In the genomic region with DNA sequence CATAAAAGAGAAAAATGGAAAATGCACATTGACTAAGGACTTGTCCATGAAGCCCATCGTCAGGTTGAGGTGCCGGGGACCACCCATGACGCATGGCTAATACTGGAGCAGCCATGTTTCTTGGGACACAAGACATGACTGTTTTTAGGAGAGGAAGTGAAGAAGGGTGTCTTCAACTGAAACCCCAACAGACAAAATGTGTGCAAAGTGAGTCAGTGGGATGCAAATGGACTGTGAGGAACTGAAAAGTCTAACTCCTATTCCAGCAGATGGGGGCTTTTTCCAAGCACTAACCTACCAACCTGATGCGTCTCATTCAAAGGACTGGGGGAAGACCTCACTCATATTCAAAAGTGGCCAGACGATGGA, we compare ENCODE assay signal across 9 cellular contexts.
DNase-seq lines count a peak whose midpoint lies in the region; ATAC-seq and TF ChIP-seq lines count a peak whose summit lies in the region.
"Had no signal": no experiment of that assay in that cellular context is flagged by ENCODE, and none has a peak within 500 bp of the region (broad histone marks: within the 10 kb centered on the region; RNA-seq: fewer than 3 reads in every experiment).

No MANE protein-coding gene starts in this region.

- no peaks in the 10 kb centered on the region for H3K27me3 ChIP-seq in HL-60 (ENCODE audit: insufficient read depth, poor library complexity, severe bottlenecking)
- H3K27me3 ChIP-seq in endodermal cell (ENCODE audit: control insufficient read depth, insufficient read depth, low read length, poor library complexity, severe bottlenecking), result no peaks in the 10 kb centered on the region

- no peak overlapping the region for H3K4me3 ChIP-seq in HL-60 (replicated peaks; ENCODE audit: insufficient read depth, low read length)
- H3K4me3 ChIP-seq in endodermal cell (ENCODE audit: low read length), result no peak overlapping the region

- peaks cover 3% of the 10 kb centered on the region for H3K4me1 ChIP-seq in endodermal cell (ENCODE audit: control insufficient read depth, insufficient read depth, low read length)

- H3K9me3 Mint-ChIP-seq in immature natural killer cell (no peaks in the 10 kb centered on the region), endodermal cell (no peaks in the 10 kb centered on the region)

- no peaks in the 10 kb centered on the region for H3K9me3 ChIP-seq in endodermal cell (ENCODE audit: control insufficient read depth, low read length)

- WGBS in endodermal cell (ENCODE audit: insufficient coverage in 1 of 2, insufficient read length in 1 of 2), 2 experiments, result 97 to 99% methylated on average over 5 of the region's 5 CpGs

- peak; percentile 70 for ATAC-seq in GM18511 (IDR thresholded peaks at IDR 0.05; ENCODE audit: unreplicated experiment)
- peak; percentile 58 for ATAC-seq in GM21515 (IDR thresholded peaks at IDR 0.05; ENCODE audit: unreplicated experiment)

- no peak overlapping the region for H3K9ac ChIP-seq in endodermal cell (ENCODE audit: extremely low read depth, low read length, poor library complexity, severe bottlenecking)

- H3K4me1 Mint-ChIP-seq in immature natural killer cell (peaks cover 26 to 27% of the 10 kb centered on the region in 2 donors), endodermal cell (peaks cover 16% of the 10 kb centered on the region)

- H3K27me3 Mint-ChIP-seq in immature natural killer cell (ENCODE audit: low read depth in 3 of 3) (peaks cover 0 to 2% (median 2%) of the 10 kb centered on the region in 3 donors), endodermal cell (ENCODE audit: insufficient read depth) (peaks cover 13% of the 10 kb centered on the region)

- H3K27ac Mint-ChIP-seq in immature natural killer cell (peak overlapping the region; percentile 75 to 97 (median 90)), endodermal cell (no peak overlapping the region)

- H3K27ac ChIP-seq in HL-60 (replicated peaks) (peak overlapping the region; percentile 30), endodermal cell (ENCODE audit: low read depth, low read length) (no peak overlapping the region)

- H3K4me3 Mint-ChIP-seq in immature natural killer cell (peak overlapping the region; percentile 43 to 82 (median 64)), endodermal cell (no peak overlapping the region)

- TF ChIP-seq CTCF in HL-60 (IDR thresholded peaks at IDR 0.05; ENCODE audit: insufficient read depth, low read length) (no peak), endodermal cell (conservative IDR thresholded peaks at IDR 0.05) (no peak)

- H3K36me3 Mint-ChIP-seq in immature natural killer cell (no peaks in the 10 kb centered on the region), endodermal cell (ENCODE audit: low read depth) (no peaks in the 10 kb centered on the region)

- peak in 1 of 2 experiments; percentile 29 for DNase-seq in HL-60 (ENCODE audit: low read depth in 1 of 2, low spot score in 1 of 2)
- DNase-seq in immature natural killer cell, result no peak
- no peak for DNase-seq in NCI-H2029 treated with DMSO at 0.1 percent for 48 hours (lab: John Stamatoyannopoulos, UW)
- DNase-seq in globus pallidus (ENCODE audit: low spot score), result no peak
- no peak for DNase-seq in endodermal cell
- no peak for DNase-seq in SHP77 (lab: John Stamatoyannopoulos, UW)
- DNase-seq: hippocampal formation had no signal

- no peaks in the 10 kb centered on the region for H3K36me3 ChIP-seq in endodermal cell (ENCODE audit: control insufficient read depth, insufficient read depth, low read length)
